In genomic region chr6:16090920-16091319, GRCh38 we compare ENCODE assay signal across 1 cellular context.
TF ChIP-seq lines count a peak whose summit lies in the region.

No MANE protein-coding gene starts in this region.

TF ChIP-seq in K562, 482 proteins besides CTCF, POLR2A, EP300 and RAD21:
- TF ChIP-seq CBFA2T3 (IDR thresholded peaks at IDR 0.05) (peak; percentile 72), TCF3 (CRISPR knock-in tag; IDR thresholded peaks at IDR 0.05) (peak; percentile 46), ARID1B (IDR thresholded peaks at IDR 0.05) (peak; percentile 61), TAL1 (IDR thresholded peaks at IDR 0.05) (peak; percentile 60), TEAD4 (IDR thresholded peaks at IDR 0.05; ENCODE audit: low read length) (0 out of 2 replicates have a peak, but pooled peaks have one; percentile 35), TEAD4 (CRISPR knock-in tag; IDR thresholded peaks at IDR 0.05; ENCODE audit: borderline replicate concordance) (no peak), PHF20 (IDR thresholded peaks at IDR 0.05; ENCODE audit: partially characterized antibody) (no peak), MNT (conservative IDR thresholded peaks at IDR 0.05) (no peak), ZNF140 (CRISPR knock-in tag; IDR thresholded peaks at IDR 0.05) (no peak), DPF2 (IDR thresholded peaks at IDR 0.05) (0 out of 2 replicates have a peak, but pooled peaks have one; percentile 29), C11orf30 (IDR thresholded peaks at IDR 0.05; ENCODE audit: low read depth) (no peak)
TF ChIP-seq in K562: peak in this region for 6.
